ENCODE assay signal across 1 cellular context in genomic region chr1:205456383-205456867, GRCh38.
A peak's percentile ranks its signal among the peaks of the same experiment; 100 is the strongest.
TF ChIP-seq lines count a peak whose summit lies in the region.

No MANE protein-coding gene starts in this region.

TF ChIP-seq in K562, 482 proteins besides CTCF, POLR2A, EP300 and RAD21:
- no peak for TF ChIP-seq SMAD1 (IDR thresholded peaks at IDR 0.05; ENCODE audit: low read depth, low read length, partially characterized antibody)
- no peak for TF ChIP-seq BMI1 (IDR thresholded peaks at IDR 0.05; ENCODE audit: low read length)
- TF ChIP-seq THAP7 (CRISPR knock-in tag; IDR thresholded peaks at IDR 0.05), result no peak
- TF ChIP-seq TRIM24 (IDR thresholded peaks at IDR 0.05), result no peak
- no peak for TF ChIP-seq ZNF316 (IDR thresholded peaks at IDR 0.05)
- no peak for TF ChIP-seq PRMT5 (CRISPR knock-in tag; IDR thresholded peaks at IDR 0.05)
- no peak for TF ChIP-seq ELF2 (CRISPR knock-in tag; IDR thresholded peaks at IDR 0.05)
- TF ChIP-seq DDX20 (tag; IDR thresholded peaks at IDR 0.05; ENCODE audit: low read depth), result no peak
- TF ChIP-seq NCOA4 (IDR thresholded peaks at IDR 0.05; ENCODE audit: partially characterized antibody), result no peak
- TF ChIP-seq RBM14 (IDR thresholded peaks at IDR 0.05; ENCODE audit: borderline replicate concordance, insufficient read depth, low read depth, low read length), result 0 out of 2 replicates have a peak, but pooled peaks have one; percentile 11
- TF ChIP-seq HDAC6 (IDR thresholded peaks at IDR 0.05; ENCODE audit: low read depth, low read length), result 0 out of 2 replicates have a peak, but pooled peaks have one; percentile 50
- TF ChIP-seq ZNF354B (CRISPR knock-in tag; IDR thresholded peaks at IDR 0.05), result no peak
- TF ChIP-seq CHD2 (IDR thresholded peaks at IDR 0.05; ENCODE audit: low read depth, low read length), result no peak
- no peak for TF ChIP-seq RAD51 (IDR thresholded peaks at IDR 0.05; ENCODE audit: borderline replicate concordance, low read depth)
